Comparison of ENCODE assay signal across 10 cellular contexts in the genomic region with DNA sequence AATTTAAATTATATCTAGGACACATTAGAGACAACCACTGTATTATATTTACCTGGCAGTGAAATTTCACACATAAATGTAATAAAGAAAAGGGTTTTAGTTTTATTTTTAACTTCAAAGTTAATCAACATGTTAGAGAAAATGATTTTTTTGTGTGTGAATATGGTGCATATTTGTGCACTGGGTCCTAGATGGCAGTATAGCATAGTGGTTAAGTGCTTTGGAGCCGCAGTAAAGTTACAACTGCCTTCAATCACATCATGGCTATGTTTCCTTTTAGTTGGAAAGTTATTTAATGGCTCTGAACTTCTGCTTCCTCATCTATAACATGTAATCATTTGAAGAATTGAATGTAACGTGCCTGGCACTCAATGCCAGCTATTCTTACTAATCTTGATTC.
DNase-seq lines count a peak whose midpoint lies in the region; ATAC-seq and TF ChIP-seq lines count a peak whose summit lies in the region.
"Had no signal": no experiment of that assay in that cellular context is flagged by ENCODE, and none has a peak within 500 bp of the region (broad histone marks: within the 10 kb centered on the region; RNA-seq: fewer than 3 reads in every experiment).

No MANE protein-coding gene starts in this region.

- H3K36me3 ChIP-seq in kidney epithelial cell (ENCODE audit: control insufficient read depth, insufficient read depth, low read length), result no peaks in the 10 kb centered on the region
- H3K36me3 ChIP-seq: uterus had no signal

- peak; percentile 38 for DNase-seq in D341Med (ENCODE audit: low spot score)
- DNase-seq in amniotic epithelial cell (ENCODE audit: low read depth), result peak; percentile 61
- no peak for DNase-seq in kidney epithelial cell (ENCODE audit: low read depth)
- DNase-seq in NCI-H2171 treated with DMSO at 0.1 percent for 48 hours (lab: John Stamatoyannopoulos, UW), result no peak
- DNase-seq in NCI-H128 (lab: John Stamatoyannopoulos, UW; ENCODE audit: unreplicated experiment), result no peak
- no peak for DNase-seq in effector CD8-positive, alpha-beta T cell (lab: John Stamatoyannopoulos, UW)
- DNase-seq: activated CD4-positive, alpha-beta T cell treated with anti-CD3 and anti-CD28 coated beads for 4 hours; uterus had no signal

- H3K4me3 ChIP-seq in kidney epithelial cell (ENCODE audit: low read depth, low read length), result no peak overlapping the region
- H3K4me3 ChIP-seq: uterus had no signal

- peak; percentile 25 for ATAC-seq in HG02885 (IDR thresholded peaks at IDR 0.05; ENCODE audit: poor library complexity, unreplicated experiment)
- ATAC-seq in HG03469 (IDR thresholded peaks at IDR 0.05; ENCODE audit: unreplicated experiment), result no peak

- peak; percentile 27 for TF ChIP-seq CTCF in kidney epithelial cell (IDR thresholded peaks at IDR 0.05; ENCODE audit: insufficient read depth, low read length, poor library complexity, severe bottlenecking)

- H3K27me3 ChIP-seq in kidney epithelial cell (ENCODE audit: control insufficient read depth, insufficient read depth, low read length), result no peaks in the 10 kb centered on the region
- H3K27me3 ChIP-seq: uterus had no signal

Comparison
In these comparisons a context has a peak if more than half of its experiments do, and no peak if none do; other contexts are left out.
1. DNase-seq: peak in D341Med (single experiment) and amniotic epithelial cell (single experiment); none in kidney epithelial cell (single experiment), NCI-H2171 treated with DMSO at 0.1 percent for 48 hours (single experiment), NCI-H128 (single experiment) and effector CD8-positive, alpha-beta T cell (single experiment).